In the genomic region with DNA sequence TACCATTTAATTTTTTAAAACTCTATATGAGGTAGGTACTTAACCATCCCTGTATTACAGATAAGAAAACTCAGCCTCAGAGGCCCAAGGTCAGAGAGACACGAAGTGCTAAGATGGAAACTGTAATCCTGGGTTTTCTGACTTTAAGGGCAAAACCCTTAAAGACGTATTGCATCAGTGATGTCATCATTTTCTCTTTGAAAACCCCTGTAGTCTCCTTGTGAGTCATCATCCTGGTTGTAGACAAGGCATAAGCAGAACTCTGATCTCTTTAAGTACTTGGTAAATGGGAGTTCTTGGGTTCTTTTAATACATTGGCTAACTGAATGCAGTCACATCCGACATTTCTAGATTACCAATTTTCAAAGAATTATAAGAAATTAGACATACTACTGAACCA, we compare ENCODE assay signal across 11 cellular contexts. TPM values are rescaled to one million over a fixed set of nuclear protein-coding genes. Genes with fewer than 3 reads are reported as not detected.
A peak's percentile ranks its signal among the peaks of the same experiment; 100 is the strongest.
DNase-seq lines count a peak whose midpoint lies in the region; ATAC-seq and TF ChIP-seq lines count a peak whose summit lies in the region.
"Had no signal": no experiment of that assay in that cellular context is flagged by ENCODE, and none has a peak within 500 bp of the region (broad histone marks: within the 10 kb centered on the region; RNA-seq: fewer than 3 reads in every experiment).

No MANE protein-coding gene starts in this region.

- H2AFZ ChIP-seq in fibroblast of lung (ENCODE audit: low read length), result no peak overlapping the region

- no peaks in the 10 kb centered on the region for H3K27me3 Mint-ChIP-seq in type B pancreatic cell
- H3K27me3 Mint-ChIP-seq in chondrocyte (ENCODE audit: low read depth), result peaks cover 4% of the 10 kb centered on the region

- H3K4me1 Mint-ChIP-seq in type B pancreatic cell (ENCODE audit: unreplicated experiment) (no peaks in the 10 kb centered on the region), chondrocyte (ENCODE audit: low read depth) (no peaks in the 10 kb centered on the region)

- no peaks in the 10 kb centered on the region for H3K36me3 ChIP-seq in fibroblast of lung (ENCODE audit: control insufficient read depth, insufficient read depth, low read length)
- H3K36me3 ChIP-seq: ascending aorta had no signal

- H3K27me3 ChIP-seq in fibroblast of lung (ENCODE audit: control insufficient read depth, insufficient read depth, low read length), result no peaks in the 10 kb centered on the region
- H3K27me3 ChIP-seq: ascending aorta had no signal

- H3K27ac Mint-ChIP-seq in type B pancreatic cell, result no peak overlapping the region
- H3K27ac Mint-ChIP-seq in chondrocyte (ENCODE audit: unreplicated experiment), result no peak overlapping the region

- no peaks in the 10 kb centered on the region for H3K4me1 ChIP-seq in fibroblast of lung (ENCODE audit: control insufficient read depth, extremely low read depth, insufficient read depth, low read length)
- H3K4me1 ChIP-seq: ascending aorta had no signal

- peak; percentile 23 to 48 for DNase-seq in fibroblast of lung (ENCODE audit: low read depth in 2 of 2)
- no peak for DNase-seq in type B pancreatic cell (ENCODE audit: extremely low spot score, unreplicated experiment)
- DNase-seq in chondrocyte (ENCODE audit: low spot score), result no peak
- no peak for DNase-seq in NCI-H524 treated with DMSO at 0.1 percent for 48 hours (lab: John Stamatoyannopoulos, UW)
- no peak for DNase-seq in stimulated activated CD4-positive, alpha-beta T cell treated with anti-CD3 and anti-CD28 coated beads, Interleukin-2, amount 100 ng/mL, for 24 hours
- DNase-seq: stimulated activated CD4-positive, alpha-beta T cell treated with anti-CD3 and anti-CD28 coated beads, Interleukin-4, amount 100 ng/mL, for 1 hour had no signal

- ATAC-seq in GM18502 (IDR thresholded peaks at IDR 0.05; ENCODE audit: poor library complexity, unreplicated experiment) (peak; percentile 93), GM21526 (IDR thresholded peaks at IDR 0.05; ENCODE audit: low FRiP score, unreplicated experiment) (peak; percentile 87), HG03442 (IDR thresholded peaks at IDR 0.05; ENCODE audit: unreplicated experiment) (peak; percentile 95)

- no peak overlapping the region for H3K9ac ChIP-seq in fibroblast of lung (ENCODE audit: insufficient read depth, low read length)

- no peaks in the 10 kb centered on the region for H3K79me2 ChIP-seq in fibroblast of lung (ENCODE audit: control insufficient read depth, insufficient read depth, low read length)

- H4K20me1 ChIP-seq in fibroblast of lung (ENCODE audit: control insufficient read depth, extremely low read depth, insufficient read depth, low read length), result no peaks in the 10 kb centered on the region

- no peak overlapping the region for H3K4me2 ChIP-seq in fibroblast of lung (ENCODE audit: extremely low read depth, insufficient read depth, low read length)

- TF ChIP-seq CTCF in fibroblast of lung (conservative IDR thresholded peaks at IDR 0.05 in 1 of 2, IDR thresholded peaks at IDR 0.05 in 1 of 2; ENCODE audit: low read depth in 1 of 2, low read length in 2 of 2) (no peak), type B pancreatic cell (conservative IDR thresholded peaks at IDR 0.05) (no peak), chondrocyte (IDR thresholded peaks at IDR 0.05) (no peak)

- H3K4me3 ChIP-seq in fibroblast of lung (replicated peaks in 1 of 4; ENCODE audit: control extremely low read depth in 1 of 4, insufficient read depth in 1 of 4, low read depth in 3 of 4, low read length in 4 of 4), result no peak overlapping the region
- H3K4me3 ChIP-seq: ascending aorta had no signal

- H3K9me3 Mint-ChIP-seq in type B pancreatic cell, result no peaks in the 10 kb centered on the region
- peaks cover 20% of the 10 kb centered on the region for H3K9me3 Mint-ChIP-seq in chondrocyte (ENCODE audit: low read depth)

- no peak overlapping the region for H3K27ac ChIP-seq in fibroblast of lung (ENCODE audit: insufficient read depth, low read length)
- H3K27ac ChIP-seq: ascending aorta had no signal

- no peaks in the 10 kb centered on the region for H3K9me3 ChIP-seq in fibroblast of lung (ENCODE audit: control insufficient read depth, insufficient read depth, low read depth, low read length)

- H3K36me3 Mint-ChIP-seq in type B pancreatic cell (no peaks in the 10 kb centered on the region), chondrocyte (ENCODE audit: low read depth) (peaks cover 3% of the 10 kb centered on the region)

- H3K4me3 Mint-ChIP-seq in type B pancreatic cell, result no peak overlapping the region
- no peak overlapping the region for H3K4me3 Mint-ChIP-seq in chondrocyte (ENCODE audit: unreplicated experiment)

RNA-seq across cellular contexts. Expression of a gene that starts 48.5 kb away (rescaled TPM):
- not detected in 2 replicates for total RNA-seq in fibroblast of lung
- polyA plus RNA-seq in fibroblast of lung, result not detected in 2 replicates
- polyA plus RNA-seq in fibroblast of lung (2012), result not detected in 2 replicates
- not detected in 2 replicates for polyA minus RNA-seq in fibroblast of lung (ENCODE audit: low replicate concordance)
- total RNA-seq in type B pancreatic cell (ENCODE audit: low replicate concordance), result not detected in 2 replicates
- not detected in 3 replicates for total RNA-seq in chondrocyte
- total RNA-seq: ascending aorta; T-helper 2 cell treated with Interferon-gamma antibody and Interleukin-4, amounts not matched to agents 100 ng/mL and 5 ng/mL, for 36 hours had no signal

Comparison
In these comparisons a context has a peak if more than half of its experiments do, and no peak if none do; other contexts are left out.
1. DNase-seq: peak in fibroblast of lung (2 of 2); none in type B pancreatic cell (single experiment), chondrocyte (single experiment), NCI-H524 treated with DMSO at 0.1 percent for 48 hours (single experiment) and stimulated activated CD4-positive, alpha-beta T cell treated with anti-CD3 and anti-CD28 coated beads, Interleukin-2, amount 100 ng/mL, for 24 hours (0 of 2).
2. Peak in every context shown above with its lines, with median percentiles within 50 percentile points of each other: ATAC-seq.